ENCODE assay signal across 22 cellular contexts in genomic region chr12:41023836-41024235, GRCh38.
"Had no signal": no experiment of that assay in that cellular context is flagged by ENCODE, and none has a peak within 500 bp of the region (broad histone marks: within the 10 kb centered on the region; RNA-seq: fewer than 3 reads in every experiment).

No MANE protein-coding gene starts in this region.

- H3K36me3 Mint-ChIP-seq: IgD-negative memory B cell had no signal

- DNase-seq: Kasumi-1; MM.1S; NCI-H1092 treated with DMSO at 0.1 percent for 48 hours; NCI-H1436; NCI-H187; NCI-H2029; NCI-H2081 treated with DMSO at 0.1 percent for 48 hours; NCI-H2227 treated with DMSO at 0.1 percent for 48 hours; NCI-H524; NCI-H526 treated with DMSO at 0.1 percent for 48 hours; NCI-H748 treated with DMSO at 0.1 percent for 48 hours; NK-92 treated with Interleukin-12 subunit alpha and Interleukin-12 subunit beta, amount 100 ng/mL, for 24 hours; PC-3; Peyer's patch; SHP77 treated with DMSO at 0.1 percent for 48 hours; SJCRH30 had no signal

- H3K4me3 ChIP-seq: K562, Peyer's patch, SJCRH30, SK-N-MC had no signal

- H3K27ac Mint-ChIP-seq: IgD-negative memory B cell had no signal

- H3K4me3 Mint-ChIP-seq: IgD-negative memory B cell had no signal

- H3K27me3 Mint-ChIP-seq: IgD-negative memory B cell had no signal

- ATAC-seq: K562, PC-3, Right ventricle myocardium inferior had no signal

- H3K36me3 ChIP-seq: Peyer's patch, SJCRH30 had no signal

- H3K27me3 ChIP-seq: Peyer's patch, SJCRH30 had no signal

- H3K4me1 ChIP-seq: Peyer's patch, SJCRH30 had no signal

- H3K9me3 ChIP-seq: Peyer's patch, SJCRH30 had no signal

- H3K4me1 Mint-ChIP-seq: IgD-negative memory B cell had no signal

- H3K27ac ChIP-seq: HL-60, KMS-11, Peyer's patch, SJCRH30, SK-N-MC had no signal
